Comparison of ENCODE assay signal across 28 cellular contexts in genomic region chr4:16665942-16666586, GRCh38.
"Had no signal": no experiment of that assay in that cellular context is flagged by ENCODE, and none has a peak within 500 bp of the region (broad histone marks: within the 10 kb centered on the region; RNA-seq: fewer than 3 reads in every experiment).

No MANE protein-coding gene starts in this region.

- H3K4me1 ChIP-seq: ascending aorta had no signal

- H3K4me3 Mint-ChIP-seq: activated CD4-positive, alpha-beta memory T cell treated with anti-CD3 and anti-CD28 coated beads, Interleukin-2, amount 10 ng/mL, durations not matched to agents 7 days and 5 days; activated naive CD4-positive, alpha-beta T cell treated with anti-CD3 and anti-CD28 coated beads, Interleukin-2, amount 50 U/mL, for 24 hours; activated naive CD8-positive, alpha-beta T cell treated with anti-CD3 and anti-CD28 coated beads, Interleukin-2, amount 10 ng/mL, durations not matched to agents 7 days and 5 days; central memory CD8-positive, alpha-beta T cell had no signal

- H3K4me3 ChIP-seq: ascending aorta, cardiac muscle cell, SK-N-MC had no signal

- H3K27me3 ChIP-seq: ascending aorta, cardiac muscle cell had no signal

- H3K27ac Mint-ChIP-seq: activated CD4-positive, alpha-beta memory T cell treated with anti-CD3 and anti-CD28 coated beads, Interleukin-2, amount 10 ng/mL, durations not matched to agents 7 days and 5 days; activated naive CD4-positive, alpha-beta T cell treated with anti-CD3 and anti-CD28 coated beads, Interleukin-2, amount 50 U/mL, for 24 hours; activated naive CD8-positive, alpha-beta T cell treated with anti-CD3 and anti-CD28 coated beads, Interleukin-2, amount 10 ng/mL, durations not matched to agents 7 days and 5 days; activated T-helper 2 cell treated with anti-CD3 and anti-CD28 coated beads, Interferon-gamma antibody, Interleukin-2, Interleukin-4, amounts not matched to agents 10 μg/mL and 5 μg/mL and 100 μg/mL, durations not matched to agents 14 hours and 24 hours and 36 hours had no signal

- H3K27me3 Mint-ChIP-seq: activated CD4-positive, alpha-beta memory T cell treated with anti-CD3 and anti-CD28 coated beads, Interleukin-2, amount 10 ng/mL, durations not matched to agents 7 days and 5 days; activated naive CD4-positive, alpha-beta T cell treated with anti-CD3 and anti-CD28 coated beads, Interleukin-2, amount 50 U/mL, for 24 hours; activated naive CD8-positive, alpha-beta T cell treated with anti-CD3 and anti-CD28 coated beads, Interleukin-2, amount 10 ng/mL, durations not matched to agents 7 days and 5 days had no signal

- H3K36me3 ChIP-seq: ascending aorta, cardiac muscle cell, WERI-Rb-1 had no signal

- H3K27ac ChIP-seq: ascending aorta, cardiac muscle cell, RWPE1, SK-N-MC, WERI-Rb-1 had no signal

- DNase-seq: activated CD4-positive, alpha-beta memory T cell treated with anti-CD3 and anti-CD28 coated beads, Interleukin-2, amount 10 ng/mL, durations not matched to agents 7 days and 5 days; activated CD4-positive, alpha-beta T cell treated with anti-CD3 and anti-CD28 coated beads for 1 hour; activated CD4-positive, alpha-beta T cell treated with anti-CD3 and anti-CD28 coated beads for 48 hours; activated CD4-positive, CD25-positive, alpha-beta regulatory T cell; activated gamma-delta T cell; activated naive CD4-positive, alpha-beta T cell treated with Interleukin-2 at 50 U/mL for 16 hours; activated naive CD8-positive, alpha-beta T cell treated with anti-CD3 and anti-CD28 coated beads, Interleukin-2, amount 10 ng/mL, durations not matched to agents 7 days and 5 days; activated T-cell treated with anti-CD3 and anti-CD28 coated beads, Interleukin-2, amount 50 U/mL, for 1 hour; amygdala; KBM-7; NCI-H1048; NCI-H1105 treated with DMSO at 0.1 percent for 48 hours; NCI-H1436; NCI-H1694; NCI-H2029; NCI-H345; NCI-H524 treated with DMSO at 0.1 percent for 48 hours; T1000; WERI-Rb-1 had no signal

- H3K9me3 Mint-ChIP-seq: activated CD4-positive, alpha-beta memory T cell treated with anti-CD3 and anti-CD28 coated beads, Interleukin-2, amount 10 ng/mL, durations not matched to agents 7 days and 5 days; activated naive CD4-positive, alpha-beta T cell treated with anti-CD3 and anti-CD28 coated beads, Interleukin-2, amount 50 U/mL, for 24 hours; activated T-helper 2 cell treated with anti-CD3 and anti-CD28 coated beads, Interferon-gamma antibody, Interleukin-2, Interleukin-4, amounts not matched to agents 10 μg/mL and 5 μg/mL and 100 μg/mL, durations not matched to agents 14 hours and 24 hours and 36 hours; central memory CD8-positive, alpha-beta T cell had no signal

- H3K9me3 ChIP-seq: ascending aorta had no signal

- H3K36me3 Mint-ChIP-seq: activated naive CD4-positive, alpha-beta T cell treated with anti-CD3 and anti-CD28 coated beads, Interleukin-2, amount 50 U/mL, for 24 hours; activated naive CD8-positive, alpha-beta T cell treated with anti-CD3 and anti-CD28 coated beads, Interleukin-2, amount 10 ng/mL, durations not matched to agents 7 days and 5 days had no signal

- ATAC-seq: Panc1, Right ventricle myocardium inferior had no signal

- H3K4me1 Mint-ChIP-seq: activated CD4-positive, alpha-beta memory T cell treated with anti-CD3 and anti-CD28 coated beads, Interleukin-2, amount 10 ng/mL, durations not matched to agents 7 days and 5 days; activated naive CD4-positive, alpha-beta T cell treated with anti-CD3 and anti-CD28 coated beads, Interleukin-2, amount 50 U/mL, for 24 hours; activated naive CD8-positive, alpha-beta T cell treated with anti-CD3 and anti-CD28 coated beads, Interleukin-2, amount 10 ng/mL, durations not matched to agents 7 days and 5 days; central memory CD8-positive, alpha-beta T cell had no signal
